Comparison of ENCODE assay signal across 24 cellular contexts in the genomic region with DNA sequence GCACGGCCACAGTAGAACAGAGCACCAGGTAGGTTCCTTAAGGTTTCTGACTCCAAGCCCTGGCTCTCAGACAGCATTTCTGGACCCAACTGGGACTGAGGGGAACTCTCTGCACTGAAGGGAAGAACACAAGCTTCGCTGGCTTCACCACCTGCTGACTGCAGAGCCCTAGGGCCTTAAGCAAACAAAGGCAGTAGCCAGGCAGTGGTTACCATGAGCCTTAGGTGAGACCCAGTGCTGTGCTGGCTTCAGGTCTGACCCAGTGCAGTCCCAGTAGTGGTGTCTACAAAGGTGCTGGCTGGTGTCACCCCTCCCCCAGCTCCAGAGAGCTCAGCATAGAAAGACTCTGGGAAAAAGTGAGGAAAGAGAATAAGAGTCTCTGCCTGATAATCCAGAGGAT.
"Had no signal": no experiment of that assay in that cellular context is flagged by ENCODE, and none has a peak within 500 bp of the region (broad histone marks: within the 10 kb centered on the region; RNA-seq: fewer than 3 reads in every experiment).

No MANE protein-coding gene starts in this region.

- H3K36me3 ChIP-seq: colonic mucosa had no signal

- H3K27me3 Mint-ChIP-seq: activated CD4-positive, alpha-beta memory T cell treated with anti-CD3 and anti-CD28 coated beads, Interleukin-2, amount 10 ng/mL, durations not matched to agents 7 days and 5 days; activated CD8-positive, alpha-beta memory T cell treated with anti-CD3 and anti-CD28 coated beads, Interleukin-2, amount 10 ng/mL, durations not matched to agents 7 days and 5 days; activated naive CD4-positive, alpha-beta T cell treated with anti-CD3 and anti-CD28 coated beads, Interleukin-2, amount 10 ng/mL, durations not matched to agents 7 days and 5 days; activated naive CD8-positive, alpha-beta T cell treated with anti-CD3 and anti-CD28 coated beads, Interleukin-2, amount 50 U/mL, for 24 hours; brain; central memory CD8-positive, alpha-beta T cell; progenitor cell of endocrine pancreas had no signal

- FAIRE-seq: frontal cortex, urothelium cell line had no signal

- H3K4me3 Mint-ChIP-seq: activated CD4-positive, alpha-beta memory T cell treated with anti-CD3 and anti-CD28 coated beads, Interleukin-2, amount 10 ng/mL, durations not matched to agents 7 days and 5 days; activated CD8-positive, alpha-beta memory T cell treated with anti-CD3 and anti-CD28 coated beads, Interleukin-2, amount 10 ng/mL, durations not matched to agents 7 days and 5 days; activated naive CD4-positive, alpha-beta T cell treated with anti-CD3 and anti-CD28 coated beads, Interleukin-2, amount 10 ng/mL, durations not matched to agents 7 days and 5 days; activated naive CD8-positive, alpha-beta T cell treated with anti-CD3 and anti-CD28 coated beads, Interleukin-2, amount 50 U/mL, for 24 hours; brain; central memory CD8-positive, alpha-beta T cell had no signal

- H3K27ac ChIP-seq: colonic mucosa, left lung, right atrium auricular region, tibial nerve had no signal

- H3K4me1 Mint-ChIP-seq: activated CD4-positive, alpha-beta memory T cell treated with anti-CD3 and anti-CD28 coated beads, Interleukin-2, amount 10 ng/mL, durations not matched to agents 7 days and 5 days; activated CD8-positive, alpha-beta memory T cell treated with anti-CD3 and anti-CD28 coated beads, Interleukin-2, amount 10 ng/mL, durations not matched to agents 7 days and 5 days; activated naive CD4-positive, alpha-beta T cell treated with anti-CD3 and anti-CD28 coated beads, Interleukin-2, amount 10 ng/mL, durations not matched to agents 7 days and 5 days; activated naive CD8-positive, alpha-beta T cell treated with anti-CD3 and anti-CD28 coated beads, Interleukin-2, amount 50 U/mL, for 24 hours; brain had no signal

- DNase-seq: activated CD4-positive, alpha-beta memory T cell treated with anti-CD3 and anti-CD28 coated beads, Interleukin-2, amount 10 ng/mL, durations not matched to agents 7 days and 5 days; activated CD4-positive, alpha-beta T cell treated with anti-CD3 and anti-CD28 coated beads for 48 hours; activated CD4-positive, CD25-positive, alpha-beta regulatory T cell; activated CD8-positive, alpha-beta memory T cell treated with anti-CD3 and anti-CD28 coated beads, Interleukin-2, amount 10 ng/mL, durations not matched to agents 7 days and 5 days; activated effector memory CD4-positive, alpha-beta T cell treated with Interleukin-2 at 50 U/mL for 16 hours; activated naive CD4-positive, alpha-beta T cell treated with anti-CD3 and anti-CD28 coated beads, Interleukin-2, amount 10 ng/mL, durations not matched to agents 7 days and 5 days; activated naive CD8-positive, alpha-beta T cell treated with anti-CD3 and anti-CD28 coated beads, Interleukin-2, amount 50 U/mL, for 24 hours; activated T-cell treated with anti-CD3 and anti-CD28 coated beads, Interleukin-2, amount 50 U/mL, for 1 hour; anterior cingulate cortex; colonic mucosa; hypothalamus; left lung; stimulated activated CD4-positive, alpha-beta T cell treated with anti-CD3 and anti-CD28 coated beads, Interleukin-12 subunit alpha, Interleukin-12 subunit beta, amount 100 ng/mL, for 4 hours; stimulated activated CD4-positive, alpha-beta T cell treated with anti-CD3 and anti-CD28 coated beads, Interleukin-2, amount 100 ng/mL, for 24 hours; stimulated activated naive CD8-positive, alpha-beta T cell treated with anti-CD3 and anti-CD28 coated beads, Interleukin-15, Interleukin-2, amounts not matched to agents 100 U/mL and 50 U/mL, for 24 hours; substantia nigra; T-helper 9 cell had no signal

- H3K9me3 ChIP-seq: colonic mucosa, left lung, right atrium auricular region had no signal

- H3K4me1 ChIP-seq: colonic mucosa, left lung, right atrium auricular region, tibial nerve had no signal

- H3K9me3 Mint-ChIP-seq: central memory CD8-positive, alpha-beta T cell had no signal

- H3K4me3 ChIP-seq: colonic mucosa, left lung, right atrium auricular region, tibial nerve had no signal

- H3K27me3 ChIP-seq: colonic mucosa, left lung, right atrium auricular region, tibial nerve had no signal

- ATAC-seq: activated CD8-positive, alpha-beta memory T cell treated with anti-CD3 and anti-CD28 coated beads, Interleukin-2, amount 10 ng/mL, durations not matched to agents 7 days and 5 days; activated naive CD8-positive, alpha-beta T cell treated with anti-CD3 and anti-CD28 coated beads, Interleukin-2, amount 50 U/mL, for 24 hours; left lung; stimulated activated naive CD8-positive, alpha-beta T cell treated with anti-CD3 and anti-CD28 coated beads, Interleukin-15, Interleukin-2, amounts not matched to agents 100 U/mL and 50 U/mL, for 24 hours had no signal

- H3K27ac Mint-ChIP-seq: activated CD4-positive, alpha-beta memory T cell treated with anti-CD3 and anti-CD28 coated beads, Interleukin-2, amount 10 ng/mL, durations not matched to agents 7 days and 5 days; activated CD8-positive, alpha-beta memory T cell treated with anti-CD3 and anti-CD28 coated beads, Interleukin-2, amount 10 ng/mL, durations not matched to agents 7 days and 5 days; activated naive CD4-positive, alpha-beta T cell treated with anti-CD3 and anti-CD28 coated beads, Interleukin-2, amount 10 ng/mL, durations not matched to agents 7 days and 5 days; brain had no signal
